In the genomic region with DNA sequence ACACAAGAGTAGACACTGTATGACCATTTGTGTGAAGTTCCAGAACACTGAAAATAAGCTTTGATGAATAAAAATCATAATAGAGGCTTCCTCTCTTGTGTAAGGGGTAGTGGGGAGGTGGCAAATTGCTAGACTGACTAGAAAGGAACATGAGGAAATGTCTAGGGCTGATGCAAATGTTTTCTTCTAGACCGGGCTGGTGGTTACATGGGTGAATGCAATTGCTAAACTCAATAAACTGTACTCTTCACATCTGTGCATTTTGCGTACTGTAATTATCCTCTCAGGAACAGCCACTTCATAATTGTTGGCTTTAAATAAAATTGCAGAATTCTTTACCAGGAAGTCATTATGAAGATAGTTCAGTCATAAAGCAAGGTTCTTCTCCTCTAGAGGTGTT, we compare ENCODE assay signal across 10 cellular contexts. TPM values are rescaled to one million over a fixed set of nuclear protein-coding genes. Genes with fewer than 3 reads are reported as not detected.
A peak's percentile ranks its signal among the peaks of the same experiment; 100 is the strongest.
DNase-seq lines count a peak whose midpoint lies in the region; ATAC-seq, FAIRE-seq and TF ChIP-seq lines count a peak whose summit lies in the region.
"Had no signal": no experiment of that assay in that cellular context is flagged by ENCODE, and none has a peak within 500 bp of the region (broad histone marks: within the 10 kb centered on the region; RNA-seq: fewer than 3 reads in every experiment).

No MANE protein-coding gene starts in this region.

- ATAC-seq in GM18502 (IDR thresholded peaks at IDR 0.05; ENCODE audit: poor library complexity, unreplicated experiment) = peak; percentile 80
- ATAC-seq in GM21381 (IDR thresholded peaks at IDR 0.05; ENCODE audit: unreplicated experiment) = peak; percentile 55
- ATAC-seq in HG03175 (IDR thresholded peaks at IDR 0.05; ENCODE audit: unreplicated experiment) = peak; percentile 74
- ATAC-seq in pancreas = no peak

- H3K4me1 ChIP-seq in adipocyte (ENCODE audit: control insufficient read depth, insufficient read depth, low read length) (no peaks in the 10 kb centered on the region), pancreas (no peaks in the 10 kb centered on the region)

- WGBS in pancreas, 2 donors = 91 to 96% methylated on average over 2 of the region's 2 CpGs

- H3K27me3 ChIP-seq in adipocyte (replicated peaks; ENCODE audit: control insufficient read depth, insufficient read depth, low read length) (no peaks in the 10 kb centered on the region), pancreas (no peaks in the 10 kb centered on the region)

- H3K9me3 ChIP-seq in adipocyte (ENCODE audit: control insufficient read depth, low read length) (no peaks in the 10 kb centered on the region), pancreas (no peaks in the 10 kb centered on the region)

- intact Hi-C loops in pancreas (cut with DNase I) = no loop called here

- no peak overlapping the region for H3K9ac ChIP-seq in adipocyte (ENCODE audit: low read length)

- H3K27ac ChIP-seq in pancreas = no peak overlapping the region

- FAIRE-seq in pancreas (lab: Jason Lieb, UNC) = no peak

- H3K36me3 ChIP-seq in adipocyte (ENCODE audit: control insufficient read depth, insufficient read depth, low read length, severe bottlenecking) = no peaks in the 10 kb centered on the region
- H3K36me3 ChIP-seq in pancreas = no peaks in the 10 kb centered on the region

- TF ChIP-seq CTCF in pancreas (IDR thresholded peaks at IDR 0.05) = no peak

- DNase-seq in adipocyte (ENCODE audit: low read depth) (peak; percentile 97), pancreas (no peak), globus pallidus (ENCODE audit: low spot score) (no peak), occipital lobe (lab: John Stamatoyannopoulos, UW) (no peak)
- DNase-seq in activated CD4-positive, alpha-beta T cell treated with anti-CD3 and anti-CD28 coated beads for 48 hours = no peak
- DNase-seq: dermis blood vessel endothelial cell, NCI-H1092 treated with DMSO at 0.1 percent for 48 hours had no signal

- H3K4me3 ChIP-seq in adipocyte (ENCODE audit: low read length) (no peak overlapping the region), pancreas (no peak overlapping the region)

RNA-seq across cellular contexts. Expression of gene KBTBD7, which starts 5.2 kb away (rescaled TPM):
- 1 to 10 TPM; 2.7 to 5.9 (median 4.1) TPM for total RNA-seq in pancreas
- polyA plus RNA-seq in pancreas = 1 to 10 TPM; 1.9 to 3.7 TPM
- total RNA-seq in occipital lobe = 56.6 TPM

Comparison
In these comparisons a context has a peak if more than half of its experiments do, and no peak if none do; other contexts are left out.
1. ATAC-seq: peak in GM18502 (single experiment), GM21381 (single experiment) and HG03175 (single experiment); none in pancreas (0 of 4).